In genomic region chr9:129968690-129969485, GRCh38 we compare ENCODE assay signal across 8 cellular contexts.
A peak's percentile ranks its signal among the peaks of the same experiment; 100 is the strongest.
DNase-seq lines count a peak whose midpoint lies in the region; ATAC-seq and TF ChIP-seq lines count a peak whose summit lies in the region.

No MANE protein-coding gene starts in this region.

- ATAC-seq in HG03196 (IDR thresholded peaks at IDR 0.05; ENCODE audit: unreplicated experiment), result no peak
- ATAC-seq in HG03354 (IDR thresholded peaks at IDR 0.05; ENCODE audit: poor library complexity, severe bottlenecking, unreplicated experiment), result no peak

- intact Hi-C loops in CD14-positive monocyte (cut with micrococcal nuclease), result loop anchor here in 1 of 2 donors (10.0 kb wide), 1 partner anchor 76 kb away; the partner anchor contains the start of gene FNBP1

- no peaks in the 10 kb centered on the region for H3K27me3 ChIP-seq in neutrophil

- peaks cover 10 to 22% of the 10 kb centered on the region in 2 experiments for H3K4me1 ChIP-seq in neutrophil (ENCODE audit: control insufficient read depth in 1 of 2, insufficient read depth in 1 of 2, low read depth in 1 of 2, low read length in 1 of 2)

- no peaks in the 10 kb centered on the region for H3K27me3 Mint-ChIP-seq in CD14-positive monocyte (ENCODE audit: low read depth in 3 of 3)

- peaks cover 40% of the 10 kb centered on the region for H3K4me1 Mint-ChIP-seq in CD14-positive monocyte

- no peak for DNase-seq in CD14-positive monocyte (ENCODE audit: low spot score)
- DNase-seq in NCI-H226, result peak; percentile 94
- peak; percentile 87 for DNase-seq in dedifferentiated amniotic fluid mesenchymal stem cell (ENCODE audit: extremely low spot score)
- DNase-seq in stimulated activated CD4-positive, alpha-beta T cell treated with anti-CD3 and anti-CD28 coated beads, Interleukin-4, amount 100 ng/mL, for 1 hour, result no peak
- DNase-seq in SW 1271 (lab: John Stamatoyannopoulos, UW), result no peak

- peak overlapping the region in 6 of 7 donors; percentile 14 to 74 (median 42) for H3K27ac Mint-ChIP-seq in CD14-positive monocyte

- H3K9me3 Mint-ChIP-seq in CD14-positive monocyte, result peaks cover 0 to 5% (median 0%) of the 10 kb centered on the region in 7 donors

- TF ChIP-seq CTCF in CD14-positive monocyte (IDR thresholded peaks at IDR 0.05) (no peak), neutrophil (IDR thresholded peaks at IDR 0.05) (no peak)

- H3K4me3 Mint-ChIP-seq in CD14-positive monocyte, result no peak overlapping the region

- no peaks in the 10 kb centered on the region for H3K9me3 ChIP-seq in neutrophil

- H3K36me3 ChIP-seq in neutrophil, result peaks cover 30% of the 10 kb centered on the region

- H3K27ac ChIP-seq in neutrophil, result peak overlapping the region; percentile 50

- no peak overlapping the region for H3K4me3 ChIP-seq in neutrophil (ENCODE audit: low read depth in 1 of 2, low read length in 1 of 2)

- H3K36me3 Mint-ChIP-seq in CD14-positive monocyte, result peaks cover 41 to 69% of the 10 kb centered on the region in 2 donors

Comparison
In these comparisons a context has a peak if more than half of its experiments do, and no peak if none do; other contexts are left out.
1. DNase-seq: peak in NCI-H226 (single experiment) and dedifferentiated amniotic fluid mesenchymal stem cell (single experiment); none in CD14-positive monocyte (single experiment), stimulated activated CD4-positive, alpha-beta T cell treated with anti-CD3 and anti-CD28 coated beads, Interleukin-4, amount 100 ng/mL, for 1 hour (single experiment) and SW 1271 (0 of 2).